In genomic region chr4:7899184-7899583, GRCh38 we compare ENCODE assay signal across 1 cellular context.
TF ChIP-seq lines count a peak whose summit lies in the region.

No MANE protein-coding gene starts in this region.

TF ChIP-seq in SK-N-SH, 30 proteins besides CTCF, POLR2A, EP300 and RAD21 (continued from another document):
- TF ChIP-seq PBX3 (IDR thresholded peaks at IDR 0.05) (no peak), REST (IDR thresholded peaks at IDR 0.05; ENCODE audit: low read depth, low read length) (no peak), NFIC (IDR thresholded peaks at IDR 0.05; ENCODE audit: borderline replicate concordance) (no peak)
